ENCODE assay signal across 7 cellular contexts in the genomic region with DNA sequence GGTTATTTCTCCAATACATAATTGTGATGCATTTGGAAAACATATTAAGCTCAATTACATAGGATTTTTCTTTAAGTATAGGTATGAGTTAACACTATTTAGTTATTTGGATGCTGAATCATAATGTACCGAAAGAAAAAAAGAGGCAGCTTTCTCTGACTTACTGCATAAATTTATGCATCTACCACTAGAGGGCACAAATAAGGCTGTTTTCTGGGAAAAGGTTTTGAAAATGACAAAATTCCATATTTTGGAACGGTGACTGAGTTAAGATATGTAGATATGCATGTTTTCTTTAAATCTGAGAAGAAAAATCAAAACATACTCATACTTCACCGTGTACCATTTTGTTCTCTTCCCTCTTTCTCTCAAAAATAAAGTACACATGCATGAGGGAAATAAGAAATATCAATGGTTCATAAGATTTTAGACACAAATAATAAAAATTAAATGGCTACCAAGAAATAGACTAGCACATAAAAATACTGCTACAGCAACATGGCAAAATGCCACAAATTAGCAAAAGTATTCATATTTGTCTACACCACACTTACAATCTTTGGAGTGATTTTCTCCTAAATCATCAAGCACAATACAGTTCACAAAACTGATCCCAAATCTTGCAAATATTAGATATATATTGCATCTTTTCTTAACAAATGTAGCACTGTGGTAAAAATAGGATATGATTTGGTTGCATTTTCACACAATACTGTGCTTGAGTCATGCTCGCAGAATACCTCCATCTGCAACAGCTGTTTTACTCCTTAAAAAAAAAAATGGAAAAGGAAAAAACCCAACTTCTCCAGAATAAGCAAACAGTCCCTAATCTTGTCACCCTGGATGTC.
DNase-seq lines count a peak whose midpoint lies in the region; ATAC-seq, FAIRE-seq and TF ChIP-seq lines count a peak whose summit lies in the region.

No MANE protein-coding gene starts in this region.

- CTCF ChIA-PET in K562 (lab: Yijun Ruan, JAX; ENCODE audit: low intra/inter-chr PET ratio): no interaction called here

- DNase-seq in K562 (ENCODE audit: extremely low read depth in 1 of 4, low spot score in 3 of 4) (peak; percentile 1 to 10 (median 3)), medulla oblongata (ENCODE audit: extremely low spot score) (peak; percentile 32), substantia nigra (lab: John Stamatoyannopoulos, UW) (no peak), omental fat pad (ENCODE audit: low spot score) (no peak)
- DNase-seq in effector CD4-positive, alpha-beta T cell: no peak

- no peak overlapping the region for H3K9ac ChIP-seq in KMS-11
- no peak overlapping the region for H3K9ac ChIP-seq in K562 (ENCODE audit: insufficient read depth in 1 of 2, low read depth in 2 of 2, low read length in 2 of 2)

- no peaks in the 10 kb centered on the region for H3K4me1 ChIP-seq in KMS-11 (ENCODE audit: low read depth, poor library complexity, severe bottlenecking)
- H3K4me1 ChIP-seq in K562 (replicated peaks in 1 of 2; ENCODE audit: control insufficient read depth in 2 of 2, insufficient read depth in 2 of 2, low read length in 2 of 2): no peaks in the 10 kb centered on the region

- no peak for FAIRE-seq in K562 (lab: Jason Lieb, UNC)

- H3K9me1 ChIP-seq in K562 (ENCODE audit: control insufficient read depth, insufficient read depth, low read length): no peaks in the 10 kb centered on the region

- BruUV-seq in K562 (replicated peaks; lab: Mats Ljungman, UMichigan): no TSS peak

- no peaks in the 10 kb centered on the region for H3K27me3 ChIP-seq in KMS-11 (ENCODE audit: insufficient read depth, low read depth)
- H3K27me3 ChIP-seq in K562 (ENCODE audit: control insufficient read depth in 2 of 2, insufficient read depth in 2 of 2, low read length in 2 of 2): no peaks in the 10 kb centered on the region

- H3K4me2 ChIP-seq in KMS-11 (no peak overlapping the region), K562 (ENCODE audit: insufficient read depth, low read length) (no peak overlapping the region)

- no peak overlapping the region for H2AFZ ChIP-seq in KMS-11 (ENCODE audit: low read depth)
- H2AFZ ChIP-seq in K562 (ENCODE audit: low read depth, low read length): no peak overlapping the region

- H3K79me2 ChIP-seq in KMS-11 (ENCODE audit: insufficient read depth, low read depth) (no peaks in the 10 kb centered on the region), K562 (ENCODE audit: control insufficient read depth, insufficient read depth, low read length) (no peaks in the 10 kb centered on the region)

- POLR2A ChIA-PET in K562 (lab: Yijun Ruan, JAX): no interaction called here

- 0% methylated on average over 4 of the region's 4 CpGs for WGBS in K562 (ENCODE audit: insufficient coverage, low coverage, missing lambda C conversion rate)

- no peak for TF ChIP-seq EP300 in K562 (IDR thresholded peaks at IDR 0.05; ENCODE audit: low read length)

- H3K27ac ChIP-seq in KMS-11 (no peak overlapping the region), K562 (ENCODE audit: extremely low read depth, low read depth, low read length) (no peak overlapping the region), substantia nigra (ENCODE audit: low read depth, low read length, poor library complexity, severe bottlenecking) (no peak overlapping the region)

- in situ Hi-C loops in K562 (cut with MboI): no loop called here

- no peaks in the 10 kb centered on the region for H3K9me3 ChIP-seq in K562 (replicated peaks; ENCODE audit: control insufficient read depth, insufficient read depth, low read depth, low read length)

- TF ChIP-seq RAD21 in K562 (CRISPR knock-in tag; conservative IDR thresholded peaks at IDR 0.05 in 1 of 2, IDR thresholded peaks at IDR 0.05 in 1 of 2): peak in 1 of 2 experiments; percentile 36; a peak in 2 of 4 replicates

- no peaks in the 10 kb centered on the region for H3K36me3 ChIP-seq in KMS-11 (ENCODE audit: insufficient read depth)
- H3K36me3 ChIP-seq in K562 (ENCODE audit: control insufficient read depth, insufficient read depth, low read length): no peaks in the 10 kb centered on the region

- TF ChIP-seq CTCF in GM12874 (IDR thresholded peaks at IDR 0.05; ENCODE audit: insufficient read depth, low read depth, low read length): peak; percentile 44; the same call in 1 of the 2 replicates
- TF ChIP-seq CTCF in KMS-11 (conservative IDR thresholded peaks at IDR 0.05; ENCODE audit: low read depth, low read length): peak; percentile 68
- TF ChIP-seq CTCF in K562 (IDR thresholded peaks at IDR 0.05 in 2 of 3, conservative IDR thresholded peaks at IDR 0.05 in 1 of 3; ENCODE audit: insufficient read depth in 2 of 3, low read depth in 1 of 3, low read length in 3 of 3): peak in 1 of 3 experiments; percentile 21; a peak in 1 of 6 replicates
- no peak for TF ChIP-seq CTCF in omental fat pad (IDR thresholded peaks at IDR 0.05)

- H3K4me3 ChIP-seq in KMS-11 (IDR thresholded peaks at IDR 0.05; ENCODE audit: insufficient read depth, low read depth, low read length) (no peak overlapping the region), K562 (no peak overlapping the region)

- no peak for TF ChIP-seq POLR2A in K562 (conservative IDR thresholded peaks at IDR 0.05)

- ATAC-seq in K562 (no peak), omental fat pad (ENCODE audit: low FRiP score) (no peak)

- no peaks in the 10 kb centered on the region for H4K20me1 ChIP-seq in KMS-11 (ENCODE audit: insufficient read depth)
- no peaks in the 10 kb centered on the region for H4K20me1 ChIP-seq in K562 (replicated peaks; ENCODE audit: control insufficient read depth, insufficient read depth, low read length)

- intact Hi-C loops in K562 (cut with micrococcal nuclease): no loop called here

TF ChIP-seq in K562, 482 proteins besides CTCF, POLR2A, EP300 and RAD21 (continues in another document):
- TF ChIP-seq MEF2A (IDR thresholded peaks at IDR 0.05; ENCODE audit: control insufficient read depth, low read depth, low read length) (no peak), ARID4B (CRISPR knock-in tag; IDR thresholded peaks at IDR 0.05) (no peak), ZNF583 (CRISPR knock-in tag; IDR thresholded peaks at IDR 0.05) (no peak), RBFOX2 (IDR thresholded peaks at IDR 0.05; ENCODE audit: low read depth, low read length) (no peak), JUN (IDR thresholded peaks at IDR 0.05; ENCODE audit: borderline replicate concordance, low read depth, low read length) (no peak), JUN (CRISPR knock-in tag; IDR thresholded peaks at IDR 0.05; ENCODE audit: borderline replicate concordance) (no peak), ZNF75A (CRISPR knock-in tag; IDR thresholded peaks at IDR 0.05) (no peak), CBX3 (IDR thresholded peaks at IDR 0.05; ENCODE audit: borderline replicate concordance in 1 of 2, low read length in 2 of 2) (no peak), ZZZ3 (IDR thresholded peaks at IDR 0.05) (no peak)
- TF ChIP-seq, protein P1, sequence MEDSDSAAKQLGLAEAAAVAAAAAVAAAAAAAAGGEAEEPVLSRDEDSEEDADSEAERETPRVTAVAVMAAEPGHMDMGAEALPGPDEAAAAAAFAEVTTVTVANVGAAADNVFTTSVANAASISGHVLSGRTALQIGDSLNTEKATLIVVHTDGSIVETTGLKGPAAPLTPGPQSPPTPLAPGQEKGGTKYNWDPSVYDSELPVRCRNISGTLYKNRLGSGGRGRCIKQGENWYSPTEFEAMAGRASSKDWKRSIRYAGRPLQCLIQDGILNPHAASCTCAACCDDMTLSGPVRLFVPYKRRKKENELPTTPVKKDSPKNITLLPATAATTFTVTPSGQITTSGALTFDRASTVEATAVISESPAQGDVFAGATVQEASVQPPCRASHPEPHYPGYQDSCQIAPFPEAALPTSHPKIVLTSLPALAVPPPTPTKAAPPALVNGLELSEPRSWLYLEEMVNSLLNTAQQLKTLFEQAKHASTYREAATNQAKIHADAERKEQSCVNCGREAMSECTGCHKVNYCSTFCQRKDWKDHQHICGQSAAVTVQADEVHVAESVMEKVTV (CRISPR knock-in tag; IDR thresholded peaks at IDR 0.05): no peak

Comparison
In these comparisons a context has a peak if more than half of its experiments do, and no peak if none do; other contexts are left out.
1. CTCF ChIP-seq: peak in GM12874 (single experiment) and KMS-11 (single experiment); none in omental fat pad (0 of 3).
2. DNase-seq: peak in K562 (4 of 4) and medulla oblongata (single experiment); none in substantia nigra (0 of 49), effector CD4-positive, alpha-beta T cell (single experiment) and omental fat pad (single experiment).